Comparison of ENCODE assay signal across 9 cellular contexts in the genomic region with DNA sequence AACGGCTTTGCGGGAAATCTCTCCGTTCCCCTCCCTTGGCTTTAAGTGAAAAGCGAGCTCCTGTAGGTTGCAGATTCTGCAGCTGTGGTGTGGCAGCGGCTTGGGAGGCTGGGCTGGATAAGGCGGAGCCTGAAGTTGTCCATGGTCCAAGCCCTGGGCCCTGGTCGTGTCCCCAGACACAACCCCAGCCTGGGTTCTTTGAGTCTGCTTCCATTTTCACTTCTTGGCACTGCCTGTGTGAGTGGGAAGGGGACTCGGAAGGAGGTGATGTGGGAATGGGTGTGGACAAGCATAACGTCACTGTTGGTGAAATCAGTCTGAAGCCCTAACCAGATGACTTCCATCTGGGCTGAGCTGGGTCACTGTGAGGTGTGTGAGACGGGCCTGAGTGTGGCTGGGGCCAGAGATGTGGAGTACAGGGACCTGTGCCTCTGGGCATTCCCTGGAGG. TPM values are rescaled to one million over a fixed set of nuclear protein-coding genes. Genes with fewer than 3 reads are reported as not detected.
DNase-seq lines count a peak whose midpoint lies in the region; ATAC-seq and TF ChIP-seq lines count a peak whose summit lies in the region.
"Had no signal": no experiment of that assay in that cellular context is flagged by ENCODE, and none has a peak within 500 bp of the region (broad histone marks: within the 10 kb centered on the region; RNA-seq: fewer than 3 reads in every experiment).

No MANE protein-coding gene starts in this region.

- peak overlapping the region; percentile 54 for H3K27ac Mint-ChIP-seq in MCF 10A (ENCODE audit: low read depth, unreplicated experiment)
- H3K27ac Mint-ChIP-seq: activated B cell treated with CpG ODN at 0.5 μM for 24 hours had no signal

- TF ChIP-seq CTCF in MCF 10A (IDR thresholded peaks at IDR 0.05; ENCODE audit: unreplicated experiment): no peak

- no peaks in the 10 kb centered on the region for H3K36me3 ChIP-seq in subcutaneous abdominal adipose tissue (ENCODE audit: control insufficient read depth in 5 of 5, insufficient read depth in 5 of 5, low read length in 5 of 5)

- peak overlapping the region in 4 of 5 donors; percentile 29 to 60 (median 40) for H3K4me3 ChIP-seq in subcutaneous abdominal adipose tissue (ENCODE audit: low read depth in 1 of 5, low read length in 5 of 5)

- peak overlapping the region in 4 of 5 donors; percentile 34 to 75 (median 56) for H3K9ac ChIP-seq in subcutaneous abdominal adipose tissue (ENCODE audit: low read length in 5 of 5)

- peaks cover 33 to 60% (median 58%) of the 10 kb centered on the region in 5 donors for H3K4me1 ChIP-seq in subcutaneous abdominal adipose tissue (ENCODE audit: control insufficient read depth in 5 of 5, insufficient read depth in 5 of 5, low read length in 5 of 5)

- peak; percentile 68 for DNase-seq in HCEC 1CT
- no peak for DNase-seq in MCF 10A (ENCODE audit: unreplicated experiment)
- peak; percentile 33 for DNase-seq in inferior parietal cortex (ENCODE audit: extremely low spot score)
- DNase-seq in SW 1271 (lab: John Stamatoyannopoulos, UW): no peak
- DNase-seq in effector CD8-positive, alpha-beta T cell (lab: John Stamatoyannopoulos, UW): no peak
- DNase-seq: activated B cell treated with CpG ODN at 0.5 μM for 24 hours had no signal

- POLR2A ChIA-PET in MCF 10A (lab: Yijun Ruan, JAX): interaction anchor here (0.7 to 6.1 kb wide), 8 partner anchors 8 to 124 kb away, joined by 3 to 130 read pairs (median 11); partner anchors contain the start of gene CTDSP2

- no peak for ATAC-seq in HG03097 (IDR thresholded peaks at IDR 0.05; ENCODE audit: low FRiP score, unreplicated experiment)
- no peak for ATAC-seq in HG02840 (IDR thresholded peaks at IDR 0.05; ENCODE audit: low FRiP score, unreplicated experiment)

- CTCF ChIA-PET in MCF 10A (lab: Yijun Ruan, JAX): interaction anchor here (0.9 to 3.6 kb wide), 5 partner anchors 8 to 24 kb away, joined by 3 to 30 read pairs (median 12); no protein-coding TSS in a partner anchor

- peak overlapping the region; percentile 86 for H3K27ac ChIP-seq in subcutaneous abdominal adipose tissue (ENCODE audit: low read depth, low read length)

- H3K4me1 Mint-ChIP-seq in MCF 10A (ENCODE audit: insufficient read depth, unreplicated experiment): peaks cover 59% of the 10 kb centered on the region

- no peaks in the 10 kb centered on the region for H3K36me3 Mint-ChIP-seq in MCF 10A (ENCODE audit: insufficient read depth, unreplicated experiment)

- no peaks in the 10 kb centered on the region for H3K27me3 ChIP-seq in subcutaneous abdominal adipose tissue (ENCODE audit: control insufficient read depth in 5 of 5, insufficient read depth in 4 of 5, low read length in 5 of 5)

- BruUV-seq in MCF 10A (replicated peaks; lab: Mats Ljungman, UMichigan): no TSS peak

- intact Hi-C loops in MCF 10A (cut with micrococcal nuclease): loop anchor here (2.0 kb wide), 1 partner anchor 45 kb away; no protein-coding TSS in a partner anchor

- peaks cover 0 to 3% (median 0%) of the 10 kb centered on the region in 5 donors for H3K9me3 ChIP-seq in subcutaneous abdominal adipose tissue (ENCODE audit: control insufficient read depth in 5 of 5, low read length in 5 of 5)

- H3K9me3 Mint-ChIP-seq in MCF 10A (ENCODE audit: unreplicated experiment): no peaks in the 10 kb centered on the region
- H3K9me3 Mint-ChIP-seq: activated B cell treated with CpG ODN at 0.5 μM for 24 hours had no signal

- H3K4me3 Mint-ChIP-seq in MCF 10A (ENCODE audit: unreplicated experiment): peak overlapping the region; percentile 48
- H3K4me3 Mint-ChIP-seq: activated B cell treated with CpG ODN at 0.5 μM for 24 hours had no signal

- H3K27me3 Mint-ChIP-seq in MCF 10A (ENCODE audit: insufficient read depth, unreplicated experiment): no peaks in the 10 kb centered on the region
- H3K27me3 Mint-ChIP-seq: activated B cell treated with CpG ODN at 0.5 μM for 24 hours had no signal

RNA-seq across cellular contexts. Expression of gene CTDSP2, which starts 43.0 kb away (rescaled TPM):
- total RNA-seq in MCF 10A (2022): 73.4 and 76.5 TPM in 2 replicates

RNA-seq across cellular contexts. Expression of gene ATP23, which starts 51.8 kb away (rescaled TPM):
- 1.9 and 3.0 TPM in 2 replicates for total RNA-seq in MCF 10A (2022)

Comparison
In these comparisons a context has a peak if more than half of its experiments do, and no peak if none do; other contexts are left out.
1. DNase-seq: peak in HCEC 1CT (single experiment) and inferior parietal cortex (single experiment); none in MCF 10A (single experiment), SW 1271 (0 of 2) and effector CD8-positive, alpha-beta T cell (single experiment).